Comparison of ENCODE assay signal across 9 cellular contexts in genomic region chr20:33372993-33373441, GRCh38. TPM values are rescaled to one million over a fixed set of nuclear protein-coding genes. Genes with fewer than 3 reads are reported as not detected.
DNase-seq lines count a peak whose midpoint lies in the region; ATAC-seq and TF ChIP-seq lines count a peak whose summit lies in the region.
"Had no signal": no experiment of that assay in that cellular context is flagged by ENCODE, and none has a peak within 500 bp of the region (broad histone marks: within the 10 kb centered on the region; RNA-seq: fewer than 3 reads in every experiment).

No MANE protein-coding gene starts in this region.

- H4K8ac ChIP-seq in neuronal stem cell (ENCODE audit: low read depth, low read length) = no peak overlapping the region

- no peaks in the 10 kb centered on the region for H3K9me2 ChIP-seq in MM.1S (replicated peaks; ENCODE audit: insufficient read depth, low read length)

- CTCF ChIA-PET in CD8-positive, alpha-beta T cell (lab: Charles Lee) = no interaction called here

- intact Hi-C loops in CD8-positive, alpha-beta T cell (cut with DNase I, micrococcal nuclease) = no loop called here
- intact Hi-C loops in sigmoid colon (cut with DNase I) = no loop called here

- H3K4me1 ChIP-seq in CD8-positive, alpha-beta T cell (ENCODE audit: insufficient read depth, low read length) = no peaks in the 10 kb centered on the region
- peaks cover 28% of the 10 kb centered on the region for H3K4me1 ChIP-seq in MM.1S (ENCODE audit: low read length)
- no peaks in the 10 kb centered on the region for H3K4me1 ChIP-seq in neuronal stem cell (ENCODE audit: control insufficient read depth in 2 of 2, insufficient read depth in 1 of 2, low read depth in 1 of 2, low read length in 2 of 2)
- H3K4me1 ChIP-seq in sigmoid colon = peaks cover 0 to 7% (median 0%) of the 10 kb centered on the region in 4 donors
- H3K4me1 ChIP-seq: neural progenitor cell had no signal

- WGBS in neuronal stem cell (ENCODE audit: extremely low coverage in 2 of 2, insufficient read length in 2 of 2, insufficient replicate concordance in 1 of 2), 2 donors = no CpG with 5 or more reads among the region's 4 CpGs
- WGBS in sigmoid colon, 2 donors = 90 to 93% methylated on average over 4 of the region's 4 CpGs

- no peaks in the 10 kb centered on the region for H3K9me3 Mint-ChIP-seq in CD8-positive, alpha-beta T cell
- peaks cover 7% of the 10 kb centered on the region for H3K9me3 Mint-ChIP-seq in chondrocyte (ENCODE audit: low read depth)
- H3K9me3 Mint-ChIP-seq: neural progenitor cell had no signal

- H3K9me3 ChIP-seq in CD8-positive, alpha-beta T cell (ENCODE audit: low read length) = no peaks in the 10 kb centered on the region
- no peaks in the 10 kb centered on the region for H3K9me3 ChIP-seq in MM.1S (replicated peaks; ENCODE audit: insufficient read depth, low read length)
- H3K9me3 ChIP-seq in neuronal stem cell (replicated peaks in 1 of 2; ENCODE audit: control insufficient read depth in 2 of 2, insufficient read depth in 1 of 2, low read depth in 1 of 2, low read length in 2 of 2) = peaks cover 0 to 11% of the 10 kb centered on the region in 2 donors
- no peaks in the 10 kb centered on the region for H3K9me3 ChIP-seq in sigmoid colon

- no peaks in the 10 kb centered on the region for H3K27me3 ChIP-seq in CD8-positive, alpha-beta T cell (ENCODE audit: insufficient read depth, low read length)
- H3K27me3 ChIP-seq in MM.1S (replicated peaks; ENCODE audit: insufficient read depth, low read length) = no peaks in the 10 kb centered on the region
- H3K27me3 ChIP-seq in neuronal stem cell (ENCODE audit: control insufficient read depth in 3 of 3, insufficient read depth in 3 of 3, low read depth in 1 of 3, low read length in 3 of 3) = no peaks in the 10 kb centered on the region
- no peaks in the 10 kb centered on the region for H3K27me3 ChIP-seq in sigmoid colon
- H3K27me3 ChIP-seq: neural progenitor cell had no signal

- H3K79me1 ChIP-seq in neuronal stem cell (ENCODE audit: low read depth, low read length) = peaks cover 5% of the 10 kb centered on the region

- H3K36me3 ChIP-seq in CD8-positive, alpha-beta T cell (ENCODE audit: insufficient read depth, low read length) = peaks cover 21% of the 10 kb centered on the region
- H3K36me3 ChIP-seq in MM.1S (replicated peaks; ENCODE audit: insufficient read depth, low read length) = no peaks in the 10 kb centered on the region
- H3K36me3 ChIP-seq in neuronal stem cell (replicated peaks in 1 of 2; ENCODE audit: control insufficient read depth in 2 of 2, insufficient read depth in 2 of 2, low read length in 2 of 2) = peaks cover 17 to 79% of the 10 kb centered on the region in 2 donors
- H3K36me3 ChIP-seq in sigmoid colon = peaks cover 0 to 93% (median 18%) of the 10 kb centered on the region in 4 donors
- H3K36me3 ChIP-seq: neural progenitor cell had no signal

- DNase-seq in CD8-positive, alpha-beta T cell = no peak
- DNase-seq in MM.1S = peak; percentile 32
- no peak for DNase-seq in chondrocyte (ENCODE audit: low spot score)
- no peak for DNase-seq in neuronal stem cell (ENCODE audit: low spot score)
- DNase-seq in sigmoid colon = no peak
- DNase-seq in amniotic stem cell (lab: John Stamatoyannopoulos, UW) = no peak
- DNase-seq: NCI-H2171 had no signal

- no peak overlapping the region for H3K4me3 Mint-ChIP-seq in CD8-positive, alpha-beta T cell
- H3K4me3 Mint-ChIP-seq in chondrocyte (ENCODE audit: unreplicated experiment) = no peak overlapping the region
- H3K4me3 Mint-ChIP-seq: neural progenitor cell had no signal

- no peak for ATAC-seq in CD8-positive, alpha-beta T cell
- no peak for ATAC-seq in HG02981 (IDR thresholded peaks at IDR 0.05; ENCODE audit: unreplicated experiment)

- H3K27me3 Mint-ChIP-seq in CD8-positive, alpha-beta T cell (ENCODE audit: low read depth) = no peaks in the 10 kb centered on the region
- no peaks in the 10 kb centered on the region for H3K27me3 Mint-ChIP-seq in chondrocyte (ENCODE audit: low read depth)

- H2BK15ac ChIP-seq in neuronal stem cell (ENCODE audit: low read length) = no peak overlapping the region

- POLR2A ChIA-PET in CD8-positive, alpha-beta T cell (lab: Charles Lee) = no interaction called here

- H3K14ac ChIP-seq in neuronal stem cell (ENCODE audit: low read length) = no peak overlapping the region

- no peak overlapping the region for H3K27ac ChIP-seq in CD8-positive, alpha-beta T cell (ENCODE audit: low read depth, low read length)
- H3K27ac ChIP-seq in MM.1S (ENCODE audit: low read length) = peak overlapping the region; percentile 62; the same call in 1 of the 2 replicates
- no peak overlapping the region for H3K27ac ChIP-seq in neuronal stem cell (replicated peaks; ENCODE audit: low read length)
- peak overlapping the region in 2 of 4 donors; percentile 15 to 55 for H3K27ac ChIP-seq in sigmoid colon
- H3K27ac ChIP-seq: neural progenitor cell had no signal

- H3K18ac ChIP-seq in neuronal stem cell (ENCODE audit: low read length) = no peak overlapping the region

- H3K4me2 ChIP-seq in MM.1S (ENCODE audit: low read depth, low read length) = peak overlapping the region; percentile 48
- H3K4me2 ChIP-seq in neuronal stem cell (ENCODE audit: insufficient read depth, low read length, poor library complexity, severe bottlenecking) = no peak overlapping the region
- H3K4me2 ChIP-seq: neural progenitor cell had no signal

- H3F3A ChIP-seq in MM.1S (ENCODE audit: insufficient read depth, low read length) = peaks cover 21% of the 10 kb centered on the region

- no peaks in the 10 kb centered on the region for H3K79me2 ChIP-seq in MM.1S (ENCODE audit: low read length)

- H3K9ac ChIP-seq in MM.1S (ENCODE audit: low read length) = no peak overlapping the region
- no peak overlapping the region for H3K9ac ChIP-seq in neuronal stem cell (ENCODE audit: low read depth, low read length, poor library complexity)
- H3K9ac ChIP-seq: neural progenitor cell had no signal

- H2BK12ac ChIP-seq in neuronal stem cell (ENCODE audit: low read length) = no peak overlapping the region

- no peak overlapping the region for H3K4ac ChIP-seq in neuronal stem cell (ENCODE audit: low read length)

- H2AK5ac ChIP-seq in neuronal stem cell (ENCODE audit: low read depth, low read length) = no peak overlapping the region

- no peak for TF ChIP-seq EP300 in sigmoid colon (IDR thresholded peaks at IDR 0.05)

- H2BK5ac ChIP-seq in neuronal stem cell (ENCODE audit: low read length) = no peak overlapping the region

- no peak overlapping the region for H4K91ac ChIP-seq in neuronal stem cell (ENCODE audit: low read depth, low read length, poor library complexity)

- no peak for TF ChIP-seq CTCF in CD8-positive, alpha-beta T cell (IDR thresholded peaks at IDR 0.05)
- TF ChIP-seq CTCF in MM.1S (IDR thresholded peaks at IDR 0.05; ENCODE audit: low read length) (no peak), chondrocyte (IDR thresholded peaks at IDR 0.05) (no peak), sigmoid colon (IDR thresholded peaks at IDR 0.05) (no peak)

- H2AFZ ChIP-seq in MM.1S (ENCODE audit: low read length) (no peak overlapping the region), neuronal stem cell (ENCODE audit: low read length) (no peak overlapping the region)
- H2AFZ ChIP-seq: neural progenitor cell had no signal

- no peak overlapping the region for H3K4me3 ChIP-seq in CD8-positive, alpha-beta T cell (ENCODE audit: low read depth, low read length)
- H3K4me3 ChIP-seq in MM.1S (ENCODE audit: low read length) = no peak overlapping the region
- H3K4me3 ChIP-seq in neuronal stem cell (ENCODE audit: low read length in 2 of 2) = no peak overlapping the region
- H3K4me3 ChIP-seq in sigmoid colon = no peak overlapping the region
- H3K4me3 ChIP-seq: neural progenitor cell had no signal

- no peak overlapping the region for H2BK120ac ChIP-seq in neuronal stem cell (ENCODE audit: low read depth, low read length)

- H3K4me1 Mint-ChIP-seq in CD8-positive, alpha-beta T cell (ENCODE audit: low read depth) = peaks cover 25% of the 10 kb centered on the region
- H3K4me1 Mint-ChIP-seq in chondrocyte (ENCODE audit: low read depth) = peaks cover 13% of the 10 kb centered on the region
- H3K4me1 Mint-ChIP-seq: neural progenitor cell had no signal

- peak overlapping the region; percentile 78 for H3K27ac Mint-ChIP-seq in CD8-positive, alpha-beta T cell
- peak overlapping the region; percentile 2 for H3K27ac Mint-ChIP-seq in chondrocyte (ENCODE audit: unreplicated experiment)
- H3K27ac Mint-ChIP-seq: neural progenitor cell had no signal

- H3K23ac ChIP-seq in neuronal stem cell (ENCODE audit: low read depth, low read length, poor library complexity) = peak overlapping the region; percentile 65

- no peak for TF ChIP-seq POLR2A in sigmoid colon (IDR thresholded peaks at IDR 0.05)

- H4K20me1 ChIP-seq in MM.1S (ENCODE audit: insufficient read depth, low read length) = no peaks in the 10 kb centered on the region

- H3K36me3 Mint-ChIP-seq in CD8-positive, alpha-beta T cell = peaks cover 74% of the 10 kb centered on the region
- H3K36me3 Mint-ChIP-seq in chondrocyte (ENCODE audit: low read depth) = peaks cover 44% of the 10 kb centered on the region

RNA-seq across cellular contexts. Expression of gene CDK5RAP1, which starts 28.3 kb away (rescaled TPM):
- 10 to 100 TPM; 60.7 to 69.9 TPM for total RNA-seq in CD8-positive, alpha-beta T cell
- total RNA-seq in chondrocyte (21.7 to 28.3 TPM (median 26.1 TPM) in 3 replicates), sigmoid colon (10 to 100 TPM; 18.4 to 21.3 (median 20.1) TPM)
- polyA plus RNA-seq in neuronal stem cell (2013, experiment 1 of 2) = 19.0 TPM
- polyA plus RNA-seq in neuronal stem cell (2013, experiment 2 of 2) = 19.7 TPM
- polyA plus RNA-seq in sigmoid colon = 10 to 100 TPM; 12.0 to 30.0 (median 21.3) TPM
